Comparison of ENCODE assay signal across 24 cellular contexts in genomic region chr7:22417349-22417748, GRCh38.
"Had no signal": no experiment of that assay in that cellular context is flagged by ENCODE, and none has a peak within 500 bp of the region (broad histone marks: within the 10 kb centered on the region; RNA-seq: fewer than 3 reads in every experiment).

No MANE protein-coding gene starts in this region.

- FAIRE-seq: TTC549, urothelium cell line had no signal

- H3K4me2 ChIP-seq: neural progenitor cell, smooth muscle cell had no signal

- H3K27ac Mint-ChIP-seq: activated CD8-positive, alpha-beta T cell treated with anti-CD3 and anti-CD28 coated beads, Interleukin-2, amount 10 ng/mL, durations not matched to agents 7 days and 5 days; activated naive CD4-positive, alpha-beta T cell treated with anti-CD3 and anti-CD28 coated beads, Interleukin-2, amount 50 U/mL, for 24 hours; activated T-helper 1 cell treated with anti-CD3 and anti-CD28 coated beads, Interleukin-12 subunit alpha, Interleukin-12 subunit beta, Interleukin-2, Interleukin-4 antibody, amounts not matched to agents 30 ng/mL and 10 ng/mL and 1 ng/mL, durations not matched to agents 14 hours and 24 hours and 36 hours; neural progenitor cell; stimulated activated naive B cell treated with anti-CD40 and anti-IgM and Interleukin-4, amounts not matched to agents 10 μg/mL and 1 μg/mL and 100 μg/mL, for 72 hours had no signal

- H3K9me3 Mint-ChIP-seq: activated naive CD4-positive, alpha-beta T cell treated with anti-CD3 and anti-CD28 coated beads, Interleukin-2, amount 50 U/mL, for 24 hours; activated T-helper 1 cell treated with anti-CD3 and anti-CD28 coated beads, Interleukin-12 subunit alpha, Interleukin-12 subunit beta, Interleukin-2, Interleukin-4 antibody, amounts not matched to agents 30 ng/mL and 10 ng/mL and 1 ng/mL, durations not matched to agents 14 hours and 24 hours and 36 hours; naive thymus-derived CD8-positive, alpha-beta T cell; neural progenitor cell; stimulated activated naive B cell treated with anti-CD40 and anti-IgM and Interleukin-4, amounts not matched to agents 10 μg/mL and 1 μg/mL and 100 μg/mL, for 72 hours had no signal

- H3K27ac ChIP-seq: esophagus squamous epithelium, left lung, neural progenitor cell, sigmoid colon, transverse colon had no signal

- H2AFZ ChIP-seq: neural progenitor cell had no signal

- H3K9me3 ChIP-seq: esophagus squamous epithelium, left lung, sigmoid colon, transverse colon had no signal

- DNase-seq: activated CD4-positive, alpha-beta T cell treated with anti-CD3 and anti-CD28 coated beads for 1 hour; activated CD4-positive, alpha-beta T cell treated with anti-CD3 and anti-CD28 coated beads, Interleukin-2, amount 50 U/mL, for 1 hour; activated CD8-positive, alpha-beta T cell treated with anti-CD3 and anti-CD28 coated beads, Interleukin-2, amount 10 ng/mL, durations not matched to agents 7 days and 5 days; activated gamma-delta T cell; aorta; central memory CD4-positive, alpha-beta T cell; effector memory CD4-positive, alpha-beta T cell; esophagus squamous epithelium; kidney; left lung; naive thymus-derived CD8-positive, alpha-beta T cell; retina; sigmoid colon; stimulated activated CD4-positive, alpha-beta T cell treated with anti-CD3 and anti-CD28 coated beads, Interleukin-2, amount 100 ng/mL, for 48 hours; stimulated activated CD8-positive, alpha-beta memory T cell treated with anti-CD3 and anti-CD28 coated beads, Interleukin-4, amount 100 ng/mL, for 48 hours; stimulated activated naive B cell treated with anti-CD40 and anti-IgM and Interleukin-4, amounts not matched to agents 10 μg/mL and 1 μg/mL and 100 μg/mL, for 72 hours; transverse colon had no signal

- H3K36me3 Mint-ChIP-seq: activated naive CD4-positive, alpha-beta T cell treated with anti-CD3 and anti-CD28 coated beads, Interleukin-2, amount 50 U/mL, for 24 hours; naive thymus-derived CD8-positive, alpha-beta T cell had no signal

- H3K4me3 ChIP-seq: esophagus squamous epithelium, left lung, lung, neural progenitor cell, sigmoid colon, smooth muscle cell, transverse colon had no signal

- ATAC-seq: activated CD8-positive, alpha-beta T cell treated with anti-CD3 and anti-CD28 coated beads, Interleukin-2, amount 10 ng/mL, durations not matched to agents 7 days and 5 days; left lung; naive thymus-derived CD8-positive, alpha-beta T cell; stimulated activated naive B cell treated with anti-CD40 and anti-IgM and Interleukin-4, amounts not matched to agents 10 μg/mL and 1 μg/mL and 100 μg/mL, for 72 hours had no signal

- H3K27me3 ChIP-seq: esophagus squamous epithelium, left lung, neural progenitor cell, sigmoid colon, transverse colon had no signal

- H3K4me1 ChIP-seq: esophagus squamous epithelium, left lung, neural progenitor cell, sigmoid colon, transverse colon had no signal

- H3K36me3 ChIP-seq: esophagus squamous epithelium, left lung, neural progenitor cell, sigmoid colon, transverse colon had no signal

- H3K9ac ChIP-seq: neural progenitor cell had no signal
